In the genomic region with DNA sequence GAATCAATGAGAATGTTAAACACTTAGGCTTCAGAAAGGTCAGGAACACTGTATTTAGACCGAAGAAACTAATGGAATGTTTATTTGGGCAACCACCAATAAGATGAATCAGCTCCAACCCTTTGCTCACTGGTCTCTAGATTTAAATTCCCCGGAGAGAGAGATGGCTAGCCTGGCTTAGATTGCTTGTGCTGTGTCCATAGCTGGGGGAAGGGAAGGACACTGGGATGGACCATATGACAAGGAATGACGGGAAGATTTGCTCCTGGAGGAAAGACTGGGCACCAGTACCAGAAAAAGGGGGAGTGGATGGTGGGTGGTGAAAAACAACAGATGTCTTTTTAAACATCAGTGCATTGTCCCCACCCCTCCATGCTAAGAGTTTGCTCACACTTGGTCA, we compare ENCODE assay signal across 16 cellular contexts.
DNase-seq lines count a peak whose midpoint lies in the region; FAIRE-seq and TF ChIP-seq lines count a peak whose summit lies in the region.
"Had no signal": no experiment of that assay in that cellular context is flagged by ENCODE, and none has a peak within 500 bp of the region (broad histone marks: within the 10 kb centered on the region; RNA-seq: fewer than 3 reads in every experiment).

No MANE protein-coding gene starts in this region.

- no peak overlapping the region for H2AFZ ChIP-seq in fibroblast of lung (ENCODE audit: low read length)

- FAIRE-seq in D721Med (lab: Jason Lieb, UNC): peak; percentile 71

- H3K36me3 ChIP-seq in fibroblast of lung (ENCODE audit: control insufficient read depth, insufficient read depth, low read length): no peaks in the 10 kb centered on the region
- H3K36me3 ChIP-seq: cardiac muscle cell, sigmoid colon, suprapubic skin had no signal

- H3K27ac ChIP-seq in fibroblast of lung (ENCODE audit: insufficient read depth, low read length): no peak overlapping the region
- H3K27ac ChIP-seq: cardiac muscle cell, sigmoid colon, suprapubic skin had no signal

- H3K4me1 ChIP-seq in fibroblast of lung (ENCODE audit: control insufficient read depth, extremely low read depth, insufficient read depth, low read length): no peaks in the 10 kb centered on the region

- H4K20me1 ChIP-seq in fibroblast of lung (ENCODE audit: control insufficient read depth, extremely low read depth, insufficient read depth, low read length): no peaks in the 10 kb centered on the region

- H3K4me2 ChIP-seq in fibroblast of lung (ENCODE audit: extremely low read depth, insufficient read depth, low read length): peak overlapping the region; percentile 49

- H3K79me2 ChIP-seq in fibroblast of lung (ENCODE audit: control insufficient read depth, insufficient read depth, low read length): no peaks in the 10 kb centered on the region

- H3K27me3 ChIP-seq in fibroblast of lung (ENCODE audit: control insufficient read depth, insufficient read depth, low read length): no peaks in the 10 kb centered on the region
- H3K27me3 ChIP-seq: cardiac muscle cell, sigmoid colon, suprapubic skin had no signal

- no peaks in the 10 kb centered on the region for H3K9me3 ChIP-seq in fibroblast of lung (ENCODE audit: control insufficient read depth, insufficient read depth, low read depth, low read length)
- H3K9me3 ChIP-seq: sigmoid colon, suprapubic skin had no signal

- DNase-seq in D721Med (ENCODE audit: insufficient read length, low spot score): no peak
- peak; percentile 74 for DNase-seq in M059J (ENCODE audit: low read depth)
- peak; percentile 85 for DNase-seq in fibroblast of lung (ENCODE audit: low read depth in 2 of 2)
- DNase-seq in non-pigmented ciliary epithelial cell (ENCODE audit: low read depth): peak; percentile 35
- DNase-seq in DMS53 treated with DMSO at 0.1 percent for 48 hours (lab: John Stamatoyannopoulos, UW; ENCODE audit: unreplicated experiment): no peak
- DNase-seq in activated T-cell treated with anti-CD3 and anti-CD28 coated beads, Interleukin-2, amount 50 U/mL, for 48 hours: no peak
- no peak for DNase-seq in germinal center (ENCODE audit: low spot score)
- DNase-seq in stimulated activated CD4-positive, alpha-beta T cell treated with anti-CD3 and anti-CD28 coated beads, Interleukin-2, amount 100 ng/mL, for 48 hours: no peak
- DNase-seq: activated CD4-positive, alpha-beta T cell treated with anti-CD3 and anti-CD28 coated beads for 48 hours; erythroblast; naive thymus-derived CD8-positive, alpha-beta T cell; NCI-H226; OCI-M1; sigmoid colon had no signal

- no peak overlapping the region for H3K4me3 ChIP-seq in fibroblast of lung (replicated peaks in 1 of 4; ENCODE audit: control extremely low read depth in 1 of 4, insufficient read depth in 1 of 4, low read depth in 3 of 4, low read length in 4 of 4)
- H3K4me3 ChIP-seq: cardiac muscle cell, sigmoid colon, suprapubic skin had no signal

- no peak overlapping the region for H3K9ac ChIP-seq in fibroblast of lung (ENCODE audit: insufficient read depth, low read length)

- TF ChIP-seq CTCF in D721Med (IDR thresholded peaks at IDR 0.05; ENCODE audit: insufficient read depth, missing control alignments) (no peak), fibroblast of lung (conservative IDR thresholded peaks at IDR 0.05 in 1 of 2, IDR thresholded peaks at IDR 0.05 in 1 of 2; ENCODE audit: low read depth in 1 of 2, low read length in 2 of 2) (no peak)

Comparison
In these comparisons a context has a peak if more than half of its experiments do, and no peak if none do; other contexts are left out.
1. DNase-seq: peak in M059J (single experiment), fibroblast of lung (2 of 2) and non-pigmented ciliary epithelial cell (single experiment); none in D721Med (single experiment), DMS53 treated with DMSO at 0.1 percent for 48 hours (single experiment), activated T-cell treated with anti-CD3 and anti-CD28 coated beads, Interleukin-2, amount 50 U/mL, for 48 hours (0 of 2), germinal center (single experiment) and stimulated activated CD4-positive, alpha-beta T cell treated with anti-CD3 and anti-CD28 coated beads, Interleukin-2, amount 100 ng/mL, for 48 hours (0 of 2).